Comparison of ENCODE assay signal across 15 cellular contexts in genomic region chr5:145806923-145807322, GRCh38. TPM values are rescaled to one million over a fixed set of nuclear protein-coding genes. Genes with fewer than 3 reads are reported as not detected.
DNase-seq lines count a peak whose midpoint lies in the region; ATAC-seq and TF ChIP-seq lines count a peak whose summit lies in the region.
"Had no signal": no experiment of that assay in that cellular context is flagged by ENCODE, and none has a peak within 500 bp of the region (broad histone marks: within the 10 kb centered on the region; RNA-seq: fewer than 3 reads in every experiment).

No MANE protein-coding gene starts in this region.

- no peak overlapping the region for H4K5ac ChIP-seq in IMR-90 (ENCODE audit: low read depth, low read length)

- DNase-seq in DMS53 treated with DMSO at 0.1 percent for 48 hours (lab: John Stamatoyannopoulos, UW; ENCODE audit: unreplicated experiment) (peak; percentile 82), IMR-90 (peak; percentile 10), amniotic epithelial cell (ENCODE audit: low read depth) (peak; percentile 65), mesenchymal stem cell (peak; percentile 64), NCI-H226 (no peak), Calu3 (no peak), HEK293T (ENCODE audit: extremely low spot score) (no peak)
- DNase-seq: BE2C; CD4-positive, alpha-beta memory T cell; DMS153; GM23248; H9; HFFc6 had no signal

- H3K9ac ChIP-seq in IMR-90 (ENCODE audit: low read depth, low read length) (no peak overlapping the region), mesenchymal stem cell (ENCODE audit: low read length) (no peak overlapping the region)
- H3K9ac ChIP-seq: GM23248 had no signal

- H3K4ac ChIP-seq in IMR-90 (ENCODE audit: low read depth, low read length) (no peak overlapping the region), mesenchymal stem cell (ENCODE audit: low read depth in 1 of 2, low read length in 2 of 2) (no peak overlapping the region)

- no peaks in the 10 kb centered on the region for H3K4me1 Mint-ChIP-seq in Calu3 (ENCODE audit: low read depth, unreplicated experiment)
- H3K4me1 Mint-ChIP-seq: CD4-positive, alpha-beta memory T cell had no signal

- no peaks in the 10 kb centered on the region for H3K27me3 Mint-ChIP-seq in Calu3 (ENCODE audit: unreplicated experiment)
- H3K27me3 Mint-ChIP-seq: CD4-positive, alpha-beta memory T cell had no signal

- intact Hi-C loops in IMR-90 (cut with micrococcal nuclease): no loop called here
- intact Hi-C loops in Calu3 (cut with micrococcal nuclease; ENCODE audit: unreplicated experiment): no loop called here

- H3K36me3 ChIP-seq in IMR-90 (ENCODE audit: control insufficient read depth, insufficient read depth, low read length) (no peaks in the 10 kb centered on the region), mesenchymal stem cell (ENCODE audit: control insufficient read depth in 1 of 2, insufficient read depth in 2 of 2, low read depth in 1 of 2, low read length in 2 of 2) (peaks cover 0 to 2% of the 10 kb centered on the region in 2 experiments)
- H3K36me3 ChIP-seq: BE2C had no signal

- no peak overlapping the region for H3K18ac ChIP-seq in IMR-90 (ENCODE audit: low read depth, low read length)
- H3K18ac ChIP-seq in mesenchymal stem cell (ENCODE audit: low read depth in 1 of 2, low read length in 2 of 2): no peak overlapping the region

- H2AFZ ChIP-seq in IMR-90 (replicated peaks; ENCODE audit: low read length, poor library complexity) (no peak overlapping the region), mesenchymal stem cell (ENCODE audit: low read depth, low read length) (no peak overlapping the region)
- H2AFZ ChIP-seq: GM23248 had no signal

- H3K9me3 ChIP-seq in IMR-90 (ENCODE audit: control insufficient read depth, insufficient read depth, low read length) (no peaks in the 10 kb centered on the region), mesenchymal stem cell (ENCODE audit: control insufficient read depth, low read length) (no peaks in the 10 kb centered on the region)
- H3K9me3 ChIP-seq: BE2C had no signal

- H3K79me1 ChIP-seq in IMR-90 (ENCODE audit: low read depth in 1 of 2, low read length in 2 of 2): no peaks in the 10 kb centered on the region
- peaks cover 2% of the 10 kb centered on the region for H3K79me1 ChIP-seq in mesenchymal stem cell (replicated peaks; ENCODE audit: low read length, poor library complexity, severe bottlenecking)

- TF ChIP-seq CTCF in IMR-90 (conservative IDR thresholded peaks at IDR 0.05; ENCODE audit: low read depth, low read length) (no peak), Calu3 (IDR thresholded peaks at IDR 0.05; ENCODE audit: unreplicated experiment) (no peak)

- no peaks in the 10 kb centered on the region for H3K36me3 Mint-ChIP-seq in Calu3 (ENCODE audit: insufficient read depth, unreplicated experiment)

- no peak overlapping the region for H4K91ac ChIP-seq in IMR-90 (ENCODE audit: insufficient read depth, low read depth, low read length)
- H4K91ac ChIP-seq in mesenchymal stem cell (ENCODE audit: low read length): no peak overlapping the region

- H3K27ac Mint-ChIP-seq in Calu3 (ENCODE audit: unreplicated experiment): no peak overlapping the region
- H3K27ac Mint-ChIP-seq: HFFc6 had no signal

- in situ Hi-C loops in IMR-90 (cut with MboI; ENCODE audit: low sequenced_read_pairs): no loop called here

- no peak overlapping the region for H2AK5ac ChIP-seq in IMR-90 (ENCODE audit: low read depth, low read length)
- H2AK5ac ChIP-seq in mesenchymal stem cell (ENCODE audit: low read length, severe bottlenecking): no peak overlapping the region

- CTCF ChIA-PET in IMR-90 (lab: Yijun Ruan, JAX): no interaction called here
- CTCF ChIA-PET in Calu3 (lab: Charles Lee): no interaction called here
- CTCF ChIA-PET in HEK293T (lab: Yijun Ruan, JAX): interaction anchor here (0.9 kb wide), 1 partner anchor 71 kb away, joined by 3 read pairs; no protein-coding TSS in a partner anchor

- dilution Hi-C loops in IMR-90 (cut with HindIII; ENCODE audit: low sequenced_read_pairs, unreplicated experiment): no loop called here

- H3K4me3 Mint-ChIP-seq in Calu3 (ENCODE audit: low read depth, unreplicated experiment): no peak overlapping the region
- H3K4me3 Mint-ChIP-seq: CD4-positive, alpha-beta memory T cell; H9; HFFc6 had no signal

- no peak for TF ChIP-seq POLR2A in IMR-90 (IDR thresholded peaks at IDR 0.05; ENCODE audit: low read depth, low read length)

- no peaks in the 10 kb centered on the region for H3K9me1 ChIP-seq in IMR-90 (ENCODE audit: insufficient read depth, low read length)

- WGBS in IMR-90 (ENCODE audit: extremely low coverage in 2 of 2, insufficient read length in 1 of 2), 2 experiments: no CpG with 5 or more reads among the region's 5 CpGs
- 59% methylated on average over 5 of the region's 5 CpGs for WGBS in mesenchymal stem cell

- H2BK5ac ChIP-seq in IMR-90 (ENCODE audit: low read depth, low read length, poor library complexity, severe bottlenecking): no peak overlapping the region
- no peak overlapping the region for H2BK5ac ChIP-seq in mesenchymal stem cell (ENCODE audit: low read depth, low read length, poor library complexity, severe bottlenecking)

- no peaks in the 10 kb centered on the region for H4K20me1 ChIP-seq in IMR-90 (ENCODE audit: insufficient read depth, low read length)

- H2BK15ac ChIP-seq in IMR-90 (ENCODE audit: low read depth, low read length) (no peak overlapping the region), mesenchymal stem cell (ENCODE audit: low read depth, poor library complexity, severe bottlenecking) (no peak overlapping the region)

- BruUV-seq in IMR-90 (replicated peaks; lab: Mats Ljungman, UMichigan): no TSS peak
- BruUV-seq in Calu3 (replicated peaks; lab: Mats Ljungman, UMichigan): no TSS peak

- H3K4me3 ChIP-seq in IMR-90 (ENCODE audit: insufficient read depth, low read depth, low read length) (no peak overlapping the region), mesenchymal stem cell (ENCODE audit: insufficient read depth in 1 of 2, low read depth in 1 of 2, low read length in 2 of 2) (no peak overlapping the region)
- H3K4me3 ChIP-seq: GM23248 had no signal

- H3K14ac ChIP-seq in IMR-90 (replicated peaks; ENCODE audit: low read depth, low read length) (no peak overlapping the region), mesenchymal stem cell (ENCODE audit: low read length in 2 of 2) (no peak overlapping the region)

- H4K8ac ChIP-seq in IMR-90 (ENCODE audit: low read depth in 2 of 2, low read length in 2 of 2): no peak overlapping the region
- no peak overlapping the region for H4K8ac ChIP-seq in mesenchymal stem cell (ENCODE audit: low read length)

- H2BK120ac ChIP-seq in IMR-90 (ENCODE audit: low read depth, low read length): no peak overlapping the region
- no peak overlapping the region for H2BK120ac ChIP-seq in mesenchymal stem cell (ENCODE audit: low read depth, low read length)

- no peak overlapping the region for H3K56ac ChIP-seq in IMR-90 (ENCODE audit: extremely low read depth, insufficient read depth, low read length)

- no peak for ATAC-seq in IMR-90 (ENCODE audit: low read depth)
- ATAC-seq: HepG2 had no signal

- H2AK9ac ChIP-seq in IMR-90 (replicated peaks; ENCODE audit: low read depth, low read length, poor library complexity): no peak overlapping the region

- no peaks in the 10 kb centered on the region for H3K9me3 Mint-ChIP-seq in Calu3 (ENCODE audit: low read depth, unreplicated experiment)
- H3K9me3 Mint-ChIP-seq: H9, HFFc6 had no signal

- H3K4me2 ChIP-seq in IMR-90 (ENCODE audit: low read depth, low read length) (no peak overlapping the region), mesenchymal stem cell (ENCODE audit: low read length, poor library complexity, severe bottlenecking) (no peak overlapping the region)

- no peaks in the 10 kb centered on the region for H3K27me3 ChIP-seq in IMR-90 (ENCODE audit: control insufficient read depth, insufficient read depth, low read length)
- no peaks in the 10 kb centered on the region for H3K27me3 ChIP-seq in mesenchymal stem cell (ENCODE audit: control insufficient read depth in 1 of 2, insufficient read depth in 1 of 2, low read length in 2 of 2)
- H3K27me3 ChIP-seq: BE2C had no signal

- H3K23ac ChIP-seq in IMR-90 (ENCODE audit: low read depth, low read length): no peak overlapping the region
- no peak overlapping the region for H3K23ac ChIP-seq in mesenchymal stem cell (ENCODE audit: low read length in 2 of 2)

- no peak for TF ChIP-seq RAD21 in IMR-90 (IDR thresholded peaks at IDR 0.05; ENCODE audit: low read length)

- H2BK20ac ChIP-seq in IMR-90 (ENCODE audit: low read depth, low read length): no peak overlapping the region

- H2BK12ac ChIP-seq in mesenchymal stem cell (ENCODE audit: low read length in 2 of 2): no peak overlapping the region

- H3K4me1 ChIP-seq in IMR-90 (ENCODE audit: control insufficient read depth, insufficient read depth, low read length): no peaks in the 10 kb centered on the region
- H3K4me1 ChIP-seq in mesenchymal stem cell (ENCODE audit: control insufficient read depth, insufficient read depth, low read depth, low read length): no peaks in the 10 kb centered on the region
- H3K4me1 ChIP-seq: BE2C had no signal

- H3K27ac ChIP-seq in IMR-90 (ENCODE audit: insufficient read depth, low read length) (no peak overlapping the region), mesenchymal stem cell (ENCODE audit: low read length, poor library complexity, severe bottlenecking) (no peak overlapping the region)
- H3K27ac ChIP-seq: C4-2B, GM23248 had no signal

- POLR2A ChIA-PET in IMR-90 (lab: Charles Lee; ENCODE audit: unreplicated experiment) (interaction anchor here (0.6 kb wide), 1 partner anchor 638 kb away, joined by 4 read pairs; no protein-coding TSS in a partner anchor), HEK293T (lab: Yijun Ruan, JAX) (no interaction called here)

TF ChIP-seq in IMR-90, 13 proteins besides CTCF, POLR2A, EP300 and RAD21 (continues in another document):
- TF ChIP-seq SMC3 (IDR thresholded peaks at IDR 0.05; ENCODE audit: low read depth, low read length) (no peak), BHLHE40 (IDR thresholded peaks at IDR 0.05; ENCODE audit: low read depth, low read length) (no peak)

TF ChIP-seq in HEK293T, 16 proteins besides CTCF, POLR2A, EP300 and RAD21 (continues in another document):
- no peak for TF ChIP-seq FOXA1 (IDR thresholded peaks at IDR 0.05)
- TF ChIP-seq SUZ12 (IDR thresholded peaks at IDR 0.05): no peak
- TF ChIP-seq ELF4 (IDR thresholded peaks at IDR 0.05): no peak
- TF ChIP-seq FOXM1 (IDR thresholded peaks at IDR 0.05; ENCODE audit: borderline replicate concordance): no peak
- no peak for TF ChIP-seq L3MBTL2 (conservative IDR thresholded peaks at IDR 0.05)
- TF ChIP-seq FOXK2 (IDR thresholded peaks at IDR 0.05): no peak
- no peak for TF ChIP-seq LEF1 (IDR thresholded peaks at IDR 0.05; ENCODE audit: borderline replicate concordance)
- no peak for TF ChIP-seq CTBP1 (IDR thresholded peaks at IDR 0.05; ENCODE audit: borderline replicate concordance)
- TF ChIP-seq ARNT (IDR thresholded peaks at IDR 0.05): no peak
- TF ChIP-seq BHLHE40 (IDR thresholded peaks at IDR 0.05; ENCODE audit: borderline replicate concordance): no peak

RNA-seq across cellular contexts. Expression of gene PRELID2, which starts 28.2 kb away (rescaled TPM):
- total RNA-seq in IMR-90 (2012; rRNA removed) (8.6 and 13.9 TPM in 2 replicates), Calu3 (2022) (33.2 and 33.4 TPM in 2 replicates)
- polyA plus RNA-seq in IMR-90 (2012; rRNA removed): 4.5 and 4.9 TPM in 2 replicates
- polyA plus RNA-seq in IMR-90 (2012; cell fraction: cytosol; rRNA removed): 0.87 and 1.1 TPM in 2 replicates
- 0.63 and 2.5 TPM in 2 replicates for polyA plus RNA-seq in IMR-90 (2012; cell fraction: nucleus; rRNA removed; ENCODE audit: low replicate concordance)
- polyA plus RNA-seq in mesenchymal stem cell (2013, experiment 1 of 2): 3.5 TPM
- polyA plus RNA-seq in mesenchymal stem cell (2013, experiment 2 of 2): 3.7 TPM

Comparison
In these comparisons a context has a peak if more than half of its experiments do, and no peak if none do; other contexts are left out.
1. DNase-seq: peak in DMS53 treated with DMSO at 0.1 percent for 48 hours (single experiment), IMR-90 (single experiment), amniotic epithelial cell (single experiment) and mesenchymal stem cell (single experiment); none in NCI-H226 (single experiment), Calu3 (single experiment) and HEK293T (single experiment).